Comparison of ENCODE assay signal across 18 cellular contexts in genomic region chr20:53576195-53576580, GRCh38. TPM values are rescaled to one million over a fixed set of nuclear protein-coding genes. Genes with fewer than 3 reads are reported as not detected.
DNase-seq lines count a peak whose midpoint lies in the region; ATAC-seq and TF ChIP-seq lines count a peak whose summit lies in the region.
"Had no signal": no experiment of that assay in that cellular context is flagged by ENCODE, and none has a peak within 500 bp of the region (broad histone marks: within the 10 kb centered on the region; RNA-seq: fewer than 3 reads in every experiment).

No MANE protein-coding gene starts in this region.

- H3K4me1 Mint-ChIP-seq in activated CD8-positive, alpha-beta memory T cell treated with anti-CD3 and anti-CD28 coated beads, Interleukin-2, amount 10 ng/mL, durations not matched to agents 7 days and 5 days = peaks cover 85% of the 10 kb centered on the region
- peaks cover 66% of the 10 kb centered on the region for H3K4me1 Mint-ChIP-seq in dendritic cell treated with granulocyte-macrophage colony-stimulating factor and Interleukin-4, amounts not matched to agents 40 ng/mL and 50 ng/mL, for 4 days (ENCODE audit: low read depth)

- TF ChIP-seq CTCF in Panc1 (IDR thresholded peaks at IDR 0.05) (no peak), spleen (IDR thresholded peaks at IDR 0.05 in 8 of 11, conservative IDR thresholded peaks at IDR 0.05 in 3 of 11) (no peak)

- no peaks in the 10 kb centered on the region for H3K27me3 ChIP-seq in Panc1 (ENCODE audit: control insufficient read depth, insufficient read depth, low read length)
- no peaks in the 10 kb centered on the region for H3K27me3 ChIP-seq in spleen (replicated peaks in 1 of 7)
- H3K27me3 ChIP-seq: adrenal gland had no signal

- POLR2A ChIA-PET in Panc1 (lab: Charles Lee) = no interaction called here

- no peaks in the 10 kb centered on the region for H3K9me3 Mint-ChIP-seq in activated CD8-positive, alpha-beta memory T cell treated with anti-CD3 and anti-CD28 coated beads, Interleukin-2, amount 10 ng/mL, durations not matched to agents 7 days and 5 days (ENCODE audit: low read depth)
- no peaks in the 10 kb centered on the region for H3K9me3 Mint-ChIP-seq in dendritic cell treated with granulocyte-macrophage colony-stimulating factor and Interleukin-4, amounts not matched to agents 40 ng/mL and 50 ng/mL, for 4 days
- H3K9me3 Mint-ChIP-seq: activated B cell treated with CpG ODN at 0.5 μM for 24 hours had no signal

- no peak overlapping the region for H3K4me3 ChIP-seq in Panc1 (ENCODE audit: low read depth in 2 of 2, low read length in 2 of 2)
- H3K4me3 ChIP-seq in spleen = no peak overlapping the region
- H3K4me3 ChIP-seq: adrenal gland had no signal

- H3K4me1 ChIP-seq in Panc1 (ENCODE audit: control insufficient read depth, insufficient read depth, low read length) (peaks cover 78% of the 10 kb centered on the region), spleen (peaks cover 52 to 99% (median 89%) of the 10 kb centered on the region in 6 donors)

- peaks cover 57% of the 10 kb centered on the region for H3K36me3 ChIP-seq in Panc1 (ENCODE audit: control insufficient read depth, insufficient read depth, low read length)
- peaks cover 2 to 88% (median 73%) of the 10 kb centered on the region in 6 donors for H3K36me3 ChIP-seq in spleen

- peak overlapping the region; percentile 49 for H3K4me3 Mint-ChIP-seq in activated CD8-positive, alpha-beta memory T cell treated with anti-CD3 and anti-CD28 coated beads, Interleukin-2, amount 10 ng/mL, durations not matched to agents 7 days and 5 days
- H3K4me3 Mint-ChIP-seq in dendritic cell treated with granulocyte-macrophage colony-stimulating factor and Interleukin-4, amounts not matched to agents 40 ng/mL and 50 ng/mL, for 4 days = no peak overlapping the region
- H3K4me3 Mint-ChIP-seq: activated B cell treated with CpG ODN at 0.5 μM for 24 hours had no signal

- in situ Hi-C loops in Panc1 (cut with HindIII; ENCODE audit: low pct_unique_long_range_greater_than_20kb, low sequenced_read_pairs) = no loop called here

- CTCF ChIA-PET in activated CD8-positive, alpha-beta memory T cell treated with anti-CD3 and anti-CD28 coated beads, Interleukin-2, amount 10 ng/mL, durations not matched to agents 7 days and 5 days (lab: Charles Lee) = interaction anchor here (0.9 to 7.3 kb wide), 6 partner anchors 294 to 368 kb away, joined by 3 to 78 read pairs (median 3); no protein-coding TSS in a partner anchor
- CTCF ChIA-PET in Panc1 (lab: Charles Lee) = interaction anchor here (0.5 kb wide), 2 partner anchors 26 to 193 kb away, joined by 4 to 5 read pairs; no protein-coding TSS in a partner anchor

- H3K27ac ChIP-seq in Panc1 (ENCODE audit: low read length) (peak overlapping the region; percentile 100), spleen (peak overlapping the region in 5 of 8 donors; percentile 14 to 54 (median 45))
- H3K27ac ChIP-seq: adrenal gland had no signal

- no peaks in the 10 kb centered on the region for H3K27me3 Mint-ChIP-seq in activated CD8-positive, alpha-beta memory T cell treated with anti-CD3 and anti-CD28 coated beads, Interleukin-2, amount 10 ng/mL, durations not matched to agents 7 days and 5 days
- H3K27me3 Mint-ChIP-seq in dendritic cell treated with granulocyte-macrophage colony-stimulating factor and Interleukin-4, amounts not matched to agents 40 ng/mL and 50 ng/mL, for 4 days = no peaks in the 10 kb centered on the region
- H3K27me3 Mint-ChIP-seq: activated B cell treated with CpG ODN at 0.5 μM for 24 hours had no signal

- intact Hi-C loops in Panc1 (cut with micrococcal nuclease; ENCODE audit: unreplicated experiment) (loop anchor here (5.0 to 10.0 kb wide), 2 partner anchors 366 to 489 kb away; no protein-coding TSS in a partner anchor), spleen (cut with DNase I; ENCODE audit: low total_unique reads) (loop anchor here (5.0 to 10.0 kb wide), 2 partner anchors 339 to 366 kb away; no protein-coding TSS in a partner anchor)
- intact Hi-C loops in dendritic cell treated with granulocyte-macrophage colony-stimulating factor and Interleukin-4, amounts not matched to agents 40 ng/mL and 50 ng/mL, for 4 days (cut with micrococcal nuclease) = loop anchor here (5.0 to 10.0 kb wide), 2 partner anchors 279 to 296 kb away; no protein-coding TSS in a partner anchor

- DNase-seq in activated CD8-positive, alpha-beta memory T cell treated with anti-CD3 and anti-CD28 coated beads, Interleukin-2, amount 10 ng/mL, durations not matched to agents 7 days and 5 days = peak; percentile 38
- no peak for DNase-seq in activated CD8-positive, alpha-beta memory T cell treated with anti-CD3 and anti-CD28 coated beads, Interleukin-2, amount 50 U/mL, for 48 hours
- DNase-seq in Panc1 (ENCODE audit: low read depth, low spot score) (no peak), spleen (no peak), NAMALWA (ENCODE audit: low spot score) (no peak)
- DNase-seq: activated B cell treated with CpG ODN at 0.5 μM for 24 hours; activated CD8-positive, alpha-beta memory T cell treated with anti-CD3 and anti-CD28 coated beads, Interleukin-2, amount 50 U/mL, for 4 hours; COR-L47; foreskin fibroblast; midbrain; MV-4-11; NCI-H2107; NCI-H774; occipital lobe had no signal

- ATAC-seq in activated CD8-positive, alpha-beta memory T cell treated with anti-CD3 and anti-CD28 coated beads, Interleukin-2, amount 10 ng/mL, durations not matched to agents 7 days and 5 days = no peak
- ATAC-seq in Panc1 (no peak), HG03354 (IDR thresholded peaks at IDR 0.05; ENCODE audit: poor library complexity, severe bottlenecking, unreplicated experiment) (no peak), GM18519 (IDR thresholded peaks at IDR 0.05; ENCODE audit: low FRiP score, unreplicated experiment) (no peak)

- 86 to 92% (median 91%) methylated on average over 12 of the region's 12 CpGs for WGBS in spleen, 5 donors

- peak overlapping the region; percentile 80 for H3K27ac Mint-ChIP-seq in activated CD8-positive, alpha-beta memory T cell treated with anti-CD3 and anti-CD28 coated beads, Interleukin-2, amount 10 ng/mL, durations not matched to agents 7 days and 5 days
- H3K27ac Mint-ChIP-seq in dendritic cell treated with granulocyte-macrophage colony-stimulating factor and Interleukin-4, amounts not matched to agents 40 ng/mL and 50 ng/mL, for 4 days = peak overlapping the region; percentile 50
- H3K27ac Mint-ChIP-seq: activated B cell treated with CpG ODN at 0.5 μM for 24 hours had no signal

- no peak for TF ChIP-seq POLR2A in spleen (IDR thresholded peaks at IDR 0.05)

- H3K9me3 ChIP-seq in Panc1 (ENCODE audit: control insufficient read depth, insufficient read depth, low read depth, low read length) (no peaks in the 10 kb centered on the region), spleen (no peaks in the 10 kb centered on the region)
- H3K9me3 ChIP-seq: adrenal gland had no signal

- no TSS peak for BruUV-seq in Panc1 (replicated peaks; lab: Mats Ljungman, UMichigan)

- H3K36me3 Mint-ChIP-seq in activated CD8-positive, alpha-beta memory T cell treated with anti-CD3 and anti-CD28 coated beads, Interleukin-2, amount 10 ng/mL, durations not matched to agents 7 days and 5 days = peaks cover 93% of the 10 kb centered on the region
- peaks cover 100% of the 10 kb centered on the region for H3K36me3 Mint-ChIP-seq in dendritic cell treated with granulocyte-macrophage colony-stimulating factor and Interleukin-4, amounts not matched to agents 40 ng/mL and 50 ng/mL, for 4 days (ENCODE audit: low read depth)

RNA-seq across cellular contexts. Expression of gene ZNF217, which starts 17.5 kb away (rescaled TPM):
- 10 to 100 TPM; 80.2 to 81.9 TPM for total RNA-seq in activated CD8-positive, alpha-beta memory T cell treated with anti-CD3 and anti-CD28 coated beads, Interleukin-2, amount 10 ng/mL, durations not matched to agents 7 days and 5 days
- total RNA-seq in Panc1 (2021; ENCODE audit: unreplicated experiment) (210 TPM), spleen (10 to 100 TPM; 58.7 to 90.1 (median 87.5) TPM)
- polyA plus RNA-seq in Panc1 (2012; ENCODE audit: insufficient read length) = 80.1 TPM
- 10 to 100 TPM; 15.1 to 20.4 (median 15.3) TPM for polyA plus RNA-seq in spleen
